2 cellular contexts compared by ENCODE assay signal in genomic region chr12:13583630-13584029, GRCh38.
TF ChIP-seq lines count a peak whose summit lies in the region.

No MANE protein-coding gene starts in this region.

TF ChIP-seq in HCT116, 20 proteins besides CTCF, POLR2A, EP300 and RAD21:
- no peak for TF ChIP-seq SIN3A (IDR thresholded peaks at IDR 0.05; ENCODE audit: low read depth)
- TF ChIP-seq TCF7L2 (IDR thresholded peaks at IDR 0.05; ENCODE audit: borderline replicate concordance, extremely low read depth, insufficient read depth, insufficient read length), result no peak
- TF ChIP-seq ZBTB33 (IDR thresholded peaks at IDR 0.05; ENCODE audit: extremely low read depth, insufficient replicate concordance, low read length), result no peak
- TF ChIP-seq ELF1 (IDR thresholded peaks at IDR 0.05; ENCODE audit: borderline replicate concordance, low read depth), result no peak
- TF ChIP-seq ZNF274 (IDR thresholded peaks at IDR 0.05; ENCODE audit: low read depth, low read length), result no peak
- no peak for TF ChIP-seq MAX (IDR thresholded peaks at IDR 0.05)
- TF ChIP-seq EZH2phosphoT487 (IDR thresholded peaks at IDR 0.05; ENCODE audit: borderline replicate concordance), result no peak
- TF ChIP-seq SRF (IDR thresholded peaks at IDR 0.05; ENCODE audit: low read depth), result no peak
- TF ChIP-seq EGR1 (IDR thresholded peaks at IDR 0.05; ENCODE audit: low read depth), result no peak
- TF ChIP-seq POLR2AphosphoS5 (IDR thresholded peaks at IDR 0.05; ENCODE audit: low read depth, low read length), result no peak
- no peak for TF ChIP-seq SP1 (IDR thresholded peaks at IDR 0.05; ENCODE audit: low read depth)
- no peak for TF ChIP-seq CEBPB (IDR thresholded peaks at IDR 0.05; ENCODE audit: low read depth)
- TF ChIP-seq ZFX (IDR thresholded peaks at IDR 0.05), result no peak
- TF ChIP-seq, protein P1, sequence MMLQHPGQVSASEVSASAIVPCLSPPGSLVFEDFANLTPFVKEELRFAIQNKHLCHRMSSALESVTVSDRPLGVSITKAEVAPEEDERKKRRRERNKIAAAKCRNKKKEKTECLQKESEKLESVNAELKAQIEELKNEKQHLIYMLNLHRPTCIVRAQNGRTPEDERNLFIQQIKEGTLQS (IDR thresholded peaks at IDR 0.05), result no peak
TF ChIP-seq in HCT116: peak in this region for 0.

TF ChIP-seq in H1, 55 proteins besides CTCF, POLR2A, EP300 and RAD21:
- no peak for TF ChIP-seq HDAC2 (IDR thresholded peaks at IDR 0.05; ENCODE audit: borderline replicate concordance in 1 of 2, low read depth in 2 of 2, low read length in 2 of 2)
- no peak for TF ChIP-seq BACH1 (IDR thresholded peaks at IDR 0.05; ENCODE audit: low read length)
- TF ChIP-seq JUND (IDR thresholded peaks at IDR 0.05; ENCODE audit: low read length), result no peak
- TF ChIP-seq BCL11A (IDR thresholded peaks at IDR 0.05; ENCODE audit: low read depth in 2 of 2, low read length in 2 of 2), result no peak
- no peak for TF ChIP-seq BRCA1 (IDR thresholded peaks at IDR 0.05; ENCODE audit: low read depth, low read length)
- TF ChIP-seq CBX5 (IDR thresholded peaks at IDR 0.05; ENCODE audit: low read depth, low read length), result no peak
- no peak for TF ChIP-seq SP2 (IDR thresholded peaks at IDR 0.05; ENCODE audit: low read length)
- TF ChIP-seq, protein P2, sequence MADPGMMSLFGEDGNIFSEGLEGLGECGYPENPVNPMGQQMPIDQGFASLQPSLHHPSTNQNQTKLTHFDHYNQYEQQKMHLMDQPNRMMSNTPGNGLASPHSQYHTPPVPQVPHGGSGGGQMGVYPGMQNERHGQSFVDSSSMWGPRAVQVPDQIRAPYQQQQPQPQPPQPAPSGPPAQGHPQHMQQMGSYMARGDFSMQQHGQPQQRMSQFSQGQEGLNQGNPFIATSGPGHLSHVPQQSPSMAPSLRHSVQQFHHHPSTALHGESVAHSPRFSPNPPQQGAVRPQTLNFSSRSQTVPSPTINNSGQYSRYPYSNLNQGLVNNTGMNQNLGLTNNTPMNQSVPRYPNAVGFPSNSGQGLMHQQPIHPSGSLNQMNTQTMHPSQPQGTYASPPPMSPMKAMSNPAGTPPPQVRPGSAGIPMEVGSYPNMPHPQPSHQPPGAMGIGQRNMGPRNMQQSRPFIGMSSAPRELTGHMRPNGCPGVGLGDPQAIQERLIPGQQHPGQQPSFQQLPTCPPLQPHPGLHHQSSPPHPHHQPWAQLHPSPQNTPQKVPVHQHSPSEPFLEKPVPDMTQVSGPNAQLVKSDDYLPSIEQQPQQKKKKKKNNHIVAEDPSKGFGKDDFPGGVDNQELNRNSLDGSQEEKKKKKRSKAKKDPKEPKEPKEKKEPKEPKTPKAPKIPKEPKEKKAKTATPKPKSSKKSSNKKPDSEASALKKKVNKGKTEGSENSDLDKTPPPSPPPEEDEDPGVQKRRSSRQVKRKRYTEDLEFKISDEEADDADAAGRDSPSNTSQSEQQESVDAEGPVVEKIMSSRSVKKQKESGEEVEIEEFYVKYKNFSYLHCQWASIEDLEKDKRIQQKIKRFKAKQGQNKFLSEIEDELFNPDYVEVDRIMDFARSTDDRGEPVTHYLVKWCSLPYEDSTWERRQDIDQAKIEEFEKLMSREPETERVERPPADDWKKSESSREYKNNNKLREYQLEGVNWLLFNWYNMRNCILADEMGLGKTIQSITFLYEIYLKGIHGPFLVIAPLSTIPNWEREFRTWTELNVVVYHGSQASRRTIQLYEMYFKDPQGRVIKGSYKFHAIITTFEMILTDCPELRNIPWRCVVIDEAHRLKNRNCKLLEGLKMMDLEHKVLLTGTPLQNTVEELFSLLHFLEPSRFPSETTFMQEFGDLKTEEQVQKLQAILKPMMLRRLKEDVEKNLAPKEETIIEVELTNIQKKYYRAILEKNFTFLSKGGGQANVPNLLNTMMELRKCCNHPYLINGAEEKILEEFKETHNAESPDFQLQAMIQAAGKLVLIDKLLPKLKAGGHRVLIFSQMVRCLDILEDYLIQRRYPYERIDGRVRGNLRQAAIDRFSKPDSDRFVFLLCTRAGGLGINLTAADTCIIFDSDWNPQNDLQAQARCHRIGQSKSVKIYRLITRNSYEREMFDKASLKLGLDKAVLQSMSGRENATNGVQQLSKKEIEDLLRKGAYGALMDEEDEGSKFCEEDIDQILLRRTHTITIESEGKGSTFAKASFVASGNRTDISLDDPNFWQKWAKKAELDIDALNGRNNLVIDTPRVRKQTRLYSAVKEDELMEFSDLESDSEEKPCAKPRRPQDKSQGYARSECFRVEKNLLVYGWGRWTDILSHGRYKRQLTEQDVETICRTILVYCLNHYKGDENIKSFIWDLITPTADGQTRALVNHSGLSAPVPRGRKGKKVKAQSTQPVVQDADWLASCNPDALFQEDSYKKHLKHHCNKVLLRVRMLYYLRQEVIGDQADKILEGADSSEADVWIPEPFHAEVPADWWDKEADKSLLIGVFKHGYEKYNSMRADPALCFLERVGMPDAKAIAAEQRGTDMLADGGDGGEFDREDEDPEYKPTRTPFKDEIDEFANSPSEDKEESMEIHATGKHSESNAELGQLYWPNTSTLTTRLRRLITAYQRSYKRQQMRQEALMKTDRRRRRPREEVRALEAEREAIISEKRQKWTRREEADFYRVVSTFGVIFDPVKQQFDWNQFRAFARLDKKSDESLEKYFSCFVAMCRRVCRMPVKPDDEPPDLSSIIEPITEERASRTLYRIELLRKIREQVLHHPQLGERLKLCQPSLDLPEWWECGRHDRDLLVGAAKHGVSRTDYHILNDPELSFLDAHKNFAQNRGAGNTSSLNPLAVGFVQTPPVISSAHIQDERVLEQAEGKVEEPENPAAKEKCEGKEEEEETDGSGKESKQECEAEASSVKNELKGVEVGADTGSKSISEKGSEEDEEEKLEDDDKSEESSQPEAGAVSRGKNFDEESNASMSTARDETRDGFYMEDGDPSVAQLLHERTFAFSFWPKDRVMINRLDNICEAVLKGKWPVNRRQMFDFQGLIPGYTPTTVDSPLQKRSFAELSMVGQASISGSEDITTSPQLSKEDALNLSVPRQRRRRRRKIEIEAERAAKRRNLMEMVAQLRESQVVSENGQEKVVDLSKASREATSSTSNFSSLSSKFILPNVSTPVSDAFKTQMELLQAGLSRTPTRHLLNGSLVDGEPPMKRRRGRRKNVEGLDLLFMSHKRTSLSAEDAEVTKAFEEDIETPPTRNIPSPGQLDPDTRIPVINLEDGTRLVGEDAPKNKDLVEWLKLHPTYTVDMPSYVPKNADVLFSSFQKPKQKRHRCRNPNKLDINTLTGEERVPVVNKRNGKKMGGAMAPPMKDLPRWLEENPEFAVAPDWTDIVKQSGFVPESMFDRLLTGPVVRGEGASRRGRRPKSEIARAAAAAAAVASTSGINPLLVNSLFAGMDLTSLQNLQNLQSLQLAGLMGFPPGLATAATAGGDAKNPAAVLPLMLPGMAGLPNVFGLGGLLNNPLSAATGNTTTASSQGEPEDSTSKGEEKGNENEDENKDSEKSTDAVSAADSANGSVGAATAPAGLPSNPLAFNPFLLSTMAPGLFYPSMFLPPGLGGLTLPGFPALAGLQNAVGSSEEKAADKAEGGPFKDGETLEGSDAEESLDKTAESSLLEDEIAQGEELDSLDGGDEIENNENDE (IDR thresholded peaks at IDR 0.05; ENCODE audit: insufficient replicate concordance, low read length), result no peak
- TF ChIP-seq, protein P3, sequence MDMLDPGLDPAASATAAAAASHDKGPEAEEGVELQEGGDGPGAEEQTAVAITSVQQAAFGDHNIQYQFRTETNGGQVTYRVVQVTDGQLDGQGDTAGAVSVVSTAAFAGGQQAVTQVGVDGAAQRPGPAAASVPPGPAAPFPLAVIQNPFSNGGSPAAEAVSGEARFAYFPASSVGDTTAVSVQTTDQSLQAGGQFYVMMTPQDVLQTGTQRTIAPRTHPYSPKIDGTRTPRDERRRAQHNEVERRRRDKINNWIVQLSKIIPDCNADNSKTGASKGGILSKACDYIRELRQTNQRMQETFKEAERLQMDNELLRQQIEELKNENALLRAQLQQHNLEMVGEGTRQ (IDR thresholded peaks at IDR 0.05; ENCODE audit: low read length), result no peak
- TF ChIP-seq E2F6 (IDR thresholded peaks at IDR 0.05), result no peak
- TF ChIP-seq JUN (IDR thresholded peaks at IDR 0.05; ENCODE audit: low read depth, low read length), result no peak
- TF ChIP-seq MAFK (IDR thresholded peaks at IDR 0.05; ENCODE audit: low read depth, low read length), result no peak
- no peak for TF ChIP-seq NRF1 (IDR thresholded peaks at IDR 0.05; ENCODE audit: low read depth, low read length)
- no peak for TF ChIP-seq MAX (IDR thresholded peaks at IDR 0.05)
- no peak for TF ChIP-seq KDM1A (IDR thresholded peaks at IDR 0.05; ENCODE audit: borderline replicate concordance, low read length)
- TF ChIP-seq HDAC6 (IDR thresholded peaks at IDR 0.05; ENCODE audit: low read depth, low read length), result no peak
- no peak for TF ChIP-seq SP1 (IDR thresholded peaks at IDR 0.05; ENCODE audit: low read depth, low read length)
